Comparison of ENCODE assay signal across 12 cellular contexts in genomic region chr10:69464401-69464800, GRCh38. TPM values are rescaled to one million over a fixed set of nuclear protein-coding genes. Genes with fewer than 3 reads are reported as not detected.
DNase-seq lines count a peak whose midpoint lies in the region; ATAC-seq and TF ChIP-seq lines count a peak whose summit lies in the region.
"Had no signal": no experiment of that assay in that cellular context is flagged by ENCODE, and none has a peak within 500 bp of the region (broad histone marks: within the 10 kb centered on the region; RNA-seq: fewer than 3 reads in every experiment).

No MANE protein-coding gene starts in this region.

- H3K27ac Mint-ChIP-seq in activated T-cell treated with anti-CD3 and anti-CD28 coated beads, Interleukin-2, amount 50 U/mL, for 24 hours = peak overlapping the region; percentile 82
- no peak overlapping the region for H3K27ac Mint-ChIP-seq in activated T-cell treated with anti-CD3 and anti-CD28 coated beads, Interleukin-2, amount 50 U/mL, for 72 hours
- peak overlapping the region; percentile 81 for H3K27ac Mint-ChIP-seq in dendritic cell treated with granulocyte-macrophage colony-stimulating factor and Interleukin-4, amounts not matched to agents 40 ng/mL and 50 ng/mL, for 4 days
- H3K27ac Mint-ChIP-seq in neural progenitor cell (no peak overlapping the region), Calu3 (ENCODE audit: unreplicated experiment) (no peak overlapping the region)

- peak overlapping the region; percentile 36 for H3K9ac ChIP-seq in mucosa of stomach (ENCODE audit: low read length)
- H3K9ac ChIP-seq in neural progenitor cell = no peak overlapping the region

- intact Hi-C loops in dendritic cell treated with granulocyte-macrophage colony-stimulating factor and Interleukin-4, amounts not matched to agents 40 ng/mL and 50 ng/mL, for 4 days (cut with micrococcal nuclease) = loop anchor here (5.0 kb wide), 1 partner anchor 43 kb away; no protein-coding TSS in a partner anchor
- intact Hi-C loops in thyroid gland (cut with DNase I) = no loop called here
- intact Hi-C loops in Calu3 (cut with micrococcal nuclease; ENCODE audit: unreplicated experiment) = no loop called here

- peaks cover 30% of the 10 kb centered on the region for H3K4me1 Mint-ChIP-seq in activated T-cell treated with anti-CD3 and anti-CD28 coated beads, Interleukin-2, amount 50 U/mL, for 24 hours (ENCODE audit: low read depth)
- H3K4me1 Mint-ChIP-seq in activated T-cell treated with anti-CD3 and anti-CD28 coated beads, Interleukin-2, amount 50 U/mL, for 72 hours (ENCODE audit: low read depth) = peaks cover 30% of the 10 kb centered on the region
- peaks cover 59% of the 10 kb centered on the region for H3K4me1 Mint-ChIP-seq in dendritic cell treated with granulocyte-macrophage colony-stimulating factor and Interleukin-4, amounts not matched to agents 40 ng/mL and 50 ng/mL, for 4 days (ENCODE audit: low read depth)
- peaks cover 34% of the 10 kb centered on the region for H3K4me1 Mint-ChIP-seq in neural progenitor cell
- H3K4me1 Mint-ChIP-seq in Calu3 (ENCODE audit: low read depth, unreplicated experiment) = peaks cover 82% of the 10 kb centered on the region

- H3K9me3 Mint-ChIP-seq in activated T-cell treated with anti-CD3 and anti-CD28 coated beads, Interleukin-2, amount 50 U/mL, for 24 hours = no peaks in the 10 kb centered on the region
- no peaks in the 10 kb centered on the region for H3K9me3 Mint-ChIP-seq in activated T-cell treated with anti-CD3 and anti-CD28 coated beads, Interleukin-2, amount 50 U/mL, for 72 hours
- H3K9me3 Mint-ChIP-seq in dendritic cell treated with granulocyte-macrophage colony-stimulating factor and Interleukin-4, amounts not matched to agents 40 ng/mL and 50 ng/mL, for 4 days = no peaks in the 10 kb centered on the region
- H3K9me3 Mint-ChIP-seq in neural progenitor cell (no peaks in the 10 kb centered on the region), Calu3 (ENCODE audit: low read depth, unreplicated experiment) (no peaks in the 10 kb centered on the region)

- no peak for DNase-seq in activated T-cell treated with anti-CD3 and anti-CD28 coated beads, Interleukin-2, amount 50 U/mL, for 24 hours
- DNase-seq in activated T-cell treated with anti-CD3 and anti-CD28 coated beads, Interleukin-2, amount 50 U/mL, for 72 hours = no peak
- no peak for DNase-seq in thyroid gland
- DNase-seq in NCI-H1694 treated with DMSO at 0.1 percent for 48 hours (lab: John Stamatoyannopoulos, UW) = no peak
- no peak for DNase-seq in neural progenitor cell (ENCODE audit: low spot score)
- no peak for DNase-seq in Calu3
- DNase-seq: DMS53, erythroblast, NCI-H2029 had no signal

- no peaks in the 10 kb centered on the region for H4K20me1 ChIP-seq in neural progenitor cell (ENCODE audit: low read depth)

- no peaks in the 10 kb centered on the region for H3K79me2 ChIP-seq in neural progenitor cell (ENCODE audit: low read depth)

- H2AFZ ChIP-seq in neural progenitor cell (replicated peaks) = no peak overlapping the region

- H3F3A ChIP-seq in neural progenitor cell (ENCODE audit: low read depth) = no peaks in the 10 kb centered on the region

- H3K4me1 ChIP-seq in mucosa of stomach (ENCODE audit: control insufficient read depth, insufficient read depth, low read length) (peaks cover 86% of the 10 kb centered on the region), thyroid gland (peaks cover 22 to 29% of the 10 kb centered on the region in 2 donors), neural progenitor cell (peaks cover 18% of the 10 kb centered on the region)

- no TSS peak for BruUV-seq in Calu3 (replicated peaks; lab: Mats Ljungman, UMichigan)

- no peak overlapping the region for H3K4me2 ChIP-seq in neural progenitor cell

- no peaks in the 10 kb centered on the region for H3K27me3 Mint-ChIP-seq in activated T-cell treated with anti-CD3 and anti-CD28 coated beads, Interleukin-2, amount 50 U/mL, for 24 hours
- no peaks in the 10 kb centered on the region for H3K27me3 Mint-ChIP-seq in activated T-cell treated with anti-CD3 and anti-CD28 coated beads, Interleukin-2, amount 50 U/mL, for 72 hours (ENCODE audit: low read depth)
- peaks cover 7% of the 10 kb centered on the region for H3K27me3 Mint-ChIP-seq in dendritic cell treated with granulocyte-macrophage colony-stimulating factor and Interleukin-4, amounts not matched to agents 40 ng/mL and 50 ng/mL, for 4 days
- H3K27me3 Mint-ChIP-seq in neural progenitor cell (ENCODE audit: insufficient read depth, low read depth) (peaks cover 13% of the 10 kb centered on the region), Calu3 (ENCODE audit: unreplicated experiment) (no peaks in the 10 kb centered on the region)

- WGBS in thyroid gland, 2 donors = 74 to 76% methylated on average over 7 of the region's 7 CpGs

- peak overlapping the region in 2 of 3 donors; percentile 25 to 56 for H3K27ac ChIP-seq in thyroid gland
- no peak overlapping the region for H3K27ac ChIP-seq in neural progenitor cell
- H3K27ac ChIP-seq: SK-N-MC had no signal

- ATAC-seq in activated T-cell treated with anti-CD3 and anti-CD28 coated beads, Interleukin-2, amount 50 U/mL, for 72 hours (replicated peaks in 1 of 2) = no peak

- no peak for TF ChIP-seq POLR2A in thyroid gland (IDR thresholded peaks at IDR 0.05)

- no peaks in the 10 kb centered on the region for H3K36me3 Mint-ChIP-seq in activated T-cell treated with anti-CD3 and anti-CD28 coated beads, Interleukin-2, amount 50 U/mL, for 24 hours (ENCODE audit: low read depth)
- H3K36me3 Mint-ChIP-seq in activated T-cell treated with anti-CD3 and anti-CD28 coated beads, Interleukin-2, amount 50 U/mL, for 72 hours (ENCODE audit: insufficient read depth in 2 of 2) = no peaks in the 10 kb centered on the region
- peaks cover 5% of the 10 kb centered on the region for H3K36me3 Mint-ChIP-seq in dendritic cell treated with granulocyte-macrophage colony-stimulating factor and Interleukin-4, amounts not matched to agents 40 ng/mL and 50 ng/mL, for 4 days (ENCODE audit: low read depth)
- H3K36me3 Mint-ChIP-seq in neural progenitor cell (no peaks in the 10 kb centered on the region), Calu3 (ENCODE audit: insufficient read depth, unreplicated experiment) (peaks cover 17% of the 10 kb centered on the region)

- H3K27me3 ChIP-seq in mucosa of stomach (ENCODE audit: control insufficient read depth, insufficient read depth, low read length) = no peaks in the 10 kb centered on the region
- H3K27me3 ChIP-seq in thyroid gland = no peaks in the 10 kb centered on the region
- H3K27me3 ChIP-seq in neural progenitor cell = no peaks in the 10 kb centered on the region

- H3K4me3 Mint-ChIP-seq in activated T-cell treated with anti-CD3 and anti-CD28 coated beads, Interleukin-2, amount 50 U/mL, for 24 hours = no peak overlapping the region
- H3K4me3 Mint-ChIP-seq in activated T-cell treated with anti-CD3 and anti-CD28 coated beads, Interleukin-2, amount 50 U/mL, for 72 hours = no peak overlapping the region
- H3K4me3 Mint-ChIP-seq in dendritic cell treated with granulocyte-macrophage colony-stimulating factor and Interleukin-4, amounts not matched to agents 40 ng/mL and 50 ng/mL, for 4 days = no peak overlapping the region
- no peak overlapping the region for H3K4me3 Mint-ChIP-seq in neural progenitor cell
- no peak overlapping the region for H3K4me3 Mint-ChIP-seq in Calu3 (ENCODE audit: low read depth, unreplicated experiment)

- H3K36me3 ChIP-seq in mucosa of stomach (ENCODE audit: control insufficient read depth, insufficient read depth, low read length) = no peaks in the 10 kb centered on the region
- H3K36me3 ChIP-seq in thyroid gland = no peaks in the 10 kb centered on the region
- H3K36me3 ChIP-seq in neural progenitor cell = no peaks in the 10 kb centered on the region

- TF ChIP-seq CTCF in thyroid gland (IDR thresholded peaks at IDR 0.05) (no peak), neural progenitor cell (IDR thresholded peaks at IDR 0.05) (no peak), Calu3 (IDR thresholded peaks at IDR 0.05; ENCODE audit: unreplicated experiment) (no peak)

- H3K9me3 ChIP-seq in mucosa of stomach (ENCODE audit: control insufficient read depth, low read length) (no peaks in the 10 kb centered on the region), thyroid gland (no peaks in the 10 kb centered on the region), neural progenitor cell (ENCODE audit: low read depth) (no peaks in the 10 kb centered on the region)

- CTCF ChIA-PET in Calu3 (lab: Charles Lee) = interaction anchor here (1.5 kb wide), 1 partner anchor 14 kb away, joined by 8 read pairs; the partner anchor contains the start of gene TSPAN15

- H3K4me3 ChIP-seq in mucosa of stomach (ENCODE audit: low read length) (no peak overlapping the region), thyroid gland (replicated peaks in 1 of 3) (no peak overlapping the region), neural progenitor cell (no peak overlapping the region)
- H3K4me3 ChIP-seq: SK-N-MC had no signal

RNA-seq across cellular contexts. Expression of gene TSPAN15, which starts 13.1 kb away (rescaled TPM):
- total RNA-seq in activated T-cell treated with anti-CD3 and anti-CD28 coated beads, Interleukin-2, amount 50 U/mL, for 72 hours = 1 to 10 TPM; 1.5 to 1.8 TPM
- total RNA-seq in thyroid gland (10 to 100 TPM in 3 of 4 donors, 1 to 10 TPM in 1; 9.0 to 23.1 (median 17.2) TPM), neural progenitor cell (ENCODE audit: low replicate concordance) (6.8 and 8.7 TPM in 2 replicates), Calu3 (2022) (137 and 165 TPM in 2 replicates)

RNA-seq across cellular contexts. Expression of gene TACR2, which starts 47.7 kb away (rescaled TPM):
- total RNA-seq in activated T-cell treated with anti-CD3 and anti-CD28 coated beads, Interleukin-2, amount 50 U/mL, for 72 hours = not detected
- total RNA-seq in thyroid gland (not detected), neural progenitor cell (ENCODE audit: low replicate concordance) (not detected in 2 replicates), Calu3 (2022) (0.26 and 0.34 TPM in 2 replicates)

Comparison
In these comparisons a context has a peak if more than half of its experiments do, and no peak if none do; other contexts are left out.
1. H3K27ac Mint-ChIP-seq: peak in activated T-cell treated with anti-CD3 and anti-CD28 coated beads, Interleukin-2, amount 50 U/mL, for 24 hours (single experiment) and dendritic cell treated with granulocyte-macrophage colony-stimulating factor and Interleukin-4, amounts not matched to agents 40 ng/mL and 50 ng/mL, for 4 days (single experiment); none in activated T-cell treated with anti-CD3 and anti-CD28 coated beads, Interleukin-2, amount 50 U/mL, for 72 hours (single experiment), neural progenitor cell (single experiment) and Calu3 (single experiment).